ENCODE assay signal across 8 cellular contexts in genomic region chr11:65615950-65616574, GRCh38. TPM values are rescaled to one million over a fixed set of nuclear protein-coding genes. Genes with fewer than 3 reads are reported as not detected.
DNase-seq lines count a peak whose midpoint lies in the region; ATAC-seq and TF ChIP-seq lines count a peak whose summit lies in the region.

No MANE protein-coding gene starts in this region.

- H3K4me1 Mint-ChIP-seq in activated CD4-positive, alpha-beta T cell treated with anti-CD3 and anti-CD28 coated beads, Interleukin-2, amount 10 ng/mL, durations not matched to agents 24 days and 14 days, result peaks cover 30% of the 10 kb centered on the region
- peaks cover 20% of the 10 kb centered on the region for H3K4me1 Mint-ChIP-seq in T-helper 1 cell treated with Interleukin-12 subunit alpha and Interleukin-12 subunit beta and Interleukin-4 antibody, amounts not matched to agents 30 μg/mL and 1 μg/mL, for 36 hours (ENCODE audit: low read depth)
- peaks cover 22 to 31% of the 10 kb centered on the region in 2 donors for H3K4me1 Mint-ChIP-seq in natural killer cell treated with Interleukin-12 subunit alpha and Interleukin-12 subunit beta and Interleukin-15 and Interleukin-18, amount 100 ng/mL, for 72 hours (ENCODE audit: low read depth in 2 of 2)

- peak overlapping the region; percentile 97 for H3K4me3 Mint-ChIP-seq in activated CD4-positive, alpha-beta T cell treated with anti-CD3 and anti-CD28 coated beads, Interleukin-2, amount 10 ng/mL, durations not matched to agents 24 days and 14 days
- H3K4me3 Mint-ChIP-seq in T-helper 1 cell treated with Interleukin-12 subunit alpha and Interleukin-12 subunit beta and Interleukin-4 antibody, amounts not matched to agents 30 μg/mL and 1 μg/mL, for 36 hours, result peak overlapping the region; percentile 95
- H3K4me3 Mint-ChIP-seq in natural killer cell treated with Interleukin-12 subunit alpha and Interleukin-12 subunit beta and Interleukin-15 and Interleukin-18, amount 100 ng/mL, for 72 hours, result peak overlapping the region; percentile 98

- DNase-seq in activated CD4-positive, alpha-beta T cell treated with anti-CD3 and anti-CD28 coated beads, Interleukin-2, amount 10 ng/mL, durations not matched to agents 24 days and 14 days, result no peak
- DNase-seq in activated CD4-positive, alpha-beta T cell treated with anti-CD3 and anti-CD28 coated beads, Interleukin-2, amount 50 U/mL, for 4 hours, result no peak
- DNase-seq in epithelial cell of esophagus (ENCODE audit: low read depth) (no peak), pons (ENCODE audit: low spot score) (no peak)
- peak; percentile 81 for DNase-seq in natural killer cell treated with Interleukin-12 subunit alpha and Interleukin-12 subunit beta and Interleukin-15 and Interleukin-18, amount 100 ng/mL, for 72 hours (ENCODE audit: low spot score)

- H3K27ac Mint-ChIP-seq in activated CD4-positive, alpha-beta T cell treated with anti-CD3 and anti-CD28 coated beads, Interleukin-2, amount 10 ng/mL, durations not matched to agents 24 days and 14 days, result peak overlapping the region; percentile 91
- peak overlapping the region; percentile 77 for H3K27ac Mint-ChIP-seq in T-helper 1 cell treated with Interleukin-12 subunit alpha and Interleukin-12 subunit beta and Interleukin-4 antibody, amounts not matched to agents 30 μg/mL and 1 μg/mL, for 36 hours
- H3K27ac Mint-ChIP-seq in natural killer cell treated with Interleukin-12 subunit alpha and Interleukin-12 subunit beta and Interleukin-15 and Interleukin-18, amount 100 ng/mL, for 72 hours, result peak overlapping the region; percentile 75 to 92

- intact Hi-C loops in activated CD4-positive, alpha-beta T cell treated with anti-CD3 and anti-CD28 coated beads, Interleukin-2, amount 10 ng/mL, durations not matched to agents 24 days and 14 days (cut with micrococcal nuclease), result loop anchor here (1.0 to 2.0 kb wide), 9 partner anchors 22 to 386 kb away; partner anchors contain the start of genes BANF1, CFL1, EIF1AD and SIPA1

- H3K4me3 ChIP-seq in epithelial cell of esophagus (ENCODE audit: low read length), result peak overlapping the region; percentile 85

- H3K36me3 Mint-ChIP-seq in activated CD4-positive, alpha-beta T cell treated with anti-CD3 and anti-CD28 coated beads, Interleukin-2, amount 10 ng/mL, durations not matched to agents 24 days and 14 days (ENCODE audit: low read depth), result peaks cover 41% of the 10 kb centered on the region
- peaks cover 24% of the 10 kb centered on the region for H3K36me3 Mint-ChIP-seq in T-helper 1 cell treated with Interleukin-12 subunit alpha and Interleukin-12 subunit beta and Interleukin-4 antibody, amounts not matched to agents 30 μg/mL and 1 μg/mL, for 36 hours (ENCODE audit: low read depth)
- peaks cover 10% of the 10 kb centered on the region for H3K36me3 Mint-ChIP-seq in natural killer cell treated with Interleukin-12 subunit alpha and Interleukin-12 subunit beta and Interleukin-15 and Interleukin-18, amount 100 ng/mL, for 72 hours

- ATAC-seq in HG03025 (IDR thresholded peaks at IDR 0.05; ENCODE audit: low FRiP score, unreplicated experiment) (peak; percentile 3), GM21786 (IDR thresholded peaks at IDR 0.05; ENCODE audit: unreplicated experiment) (no peak)
- ATAC-seq in natural killer cell treated with Interleukin-12 subunit alpha and Interleukin-12 subunit beta and Interleukin-15 and Interleukin-18, amount 100 ng/mL, for 72 hours, result peak; percentile 15 to 17

- peaks cover 3% of the 10 kb centered on the region for H3K27me3 Mint-ChIP-seq in activated CD4-positive, alpha-beta T cell treated with anti-CD3 and anti-CD28 coated beads, Interleukin-2, amount 10 ng/mL, durations not matched to agents 24 days and 14 days
- H3K27me3 Mint-ChIP-seq in T-helper 1 cell treated with Interleukin-12 subunit alpha and Interleukin-12 subunit beta and Interleukin-4 antibody, amounts not matched to agents 30 μg/mL and 1 μg/mL, for 36 hours (ENCODE audit: low read depth), result peaks cover 3% of the 10 kb centered on the region
- no peaks in the 10 kb centered on the region for H3K27me3 Mint-ChIP-seq in natural killer cell treated with Interleukin-12 subunit alpha and Interleukin-12 subunit beta and Interleukin-15 and Interleukin-18, amount 100 ng/mL, for 72 hours

- no peaks in the 10 kb centered on the region for H3K9me3 Mint-ChIP-seq in activated CD4-positive, alpha-beta T cell treated with anti-CD3 and anti-CD28 coated beads, Interleukin-2, amount 10 ng/mL, durations not matched to agents 24 days and 14 days
- no peaks in the 10 kb centered on the region for H3K9me3 Mint-ChIP-seq in T-helper 1 cell treated with Interleukin-12 subunit alpha and Interleukin-12 subunit beta and Interleukin-4 antibody, amounts not matched to agents 30 μg/mL and 1 μg/mL, for 36 hours
- H3K9me3 Mint-ChIP-seq in natural killer cell treated with Interleukin-12 subunit alpha and Interleukin-12 subunit beta and Interleukin-15 and Interleukin-18, amount 100 ng/mL, for 72 hours, result no peaks in the 10 kb centered on the region

- no peak for TF ChIP-seq CTCF in epithelial cell of esophagus (IDR thresholded peaks at IDR 0.05; ENCODE audit: insufficient read depth, low read depth, low read length, missing control alignments)

RNA-seq across cellular contexts. Expression of gene PCNX3, which starts 0.5 kb away (rescaled TPM):
- 52.0 and 55.1 TPM in 2 replicates for total RNA-seq in activated CD4-positive, alpha-beta T cell treated with anti-CD3 and anti-CD28 coated beads, Interleukin-2, amount 10 ng/mL, durations not matched to agents 24 days and 14 days
- 10 to 100 TPM; 65.1 to 96.9 TPM for total RNA-seq in natural killer cell treated with Interleukin-12 subunit alpha and Interleukin-12 subunit beta and Interleukin-15 and Interleukin-18, amount 100 ng/mL, for 72 hours

RNA-seq across cellular contexts. Expression of gene MAP3K11, which starts 2.0 kb away (rescaled TPM):
- 89.1 and 90.7 TPM in 2 replicates for total RNA-seq in activated CD4-positive, alpha-beta T cell treated with anti-CD3 and anti-CD28 coated beads, Interleukin-2, amount 10 ng/mL, durations not matched to agents 24 days and 14 days
- total RNA-seq in natural killer cell treated with Interleukin-12 subunit alpha and Interleukin-12 subunit beta and Interleukin-15 and Interleukin-18, amount 100 ng/mL, for 72 hours, result 10 to 100 TPM; 81.1 to 83.3 TPM

RNA-seq across cellular contexts. Expression of gene KCNK7, which starts 20.5 kb away (rescaled TPM):
- 0.69 and 1.3 TPM in 2 replicates for total RNA-seq in activated CD4-positive, alpha-beta T cell treated with anti-CD3 and anti-CD28 coated beads, Interleukin-2, amount 10 ng/mL, durations not matched to agents 24 days and 14 days
- total RNA-seq in natural killer cell treated with Interleukin-12 subunit alpha and Interleukin-12 subunit beta and Interleukin-15 and Interleukin-18, amount 100 ng/mL, for 72 hours, result 1 to 10 TPM; 2.3 to 2.8 TPM

RNA-seq across cellular contexts. Expression of gene SIPA1, which starts 21.8 kb away (rescaled TPM):
- total RNA-seq in activated CD4-positive, alpha-beta T cell treated with anti-CD3 and anti-CD28 coated beads, Interleukin-2, amount 10 ng/mL, durations not matched to agents 24 days and 14 days, result 118 and 125 TPM in 2 replicates
- 100 to 1,000 TPM; 139 to 140 TPM for total RNA-seq in natural killer cell treated with Interleukin-12 subunit alpha and Interleukin-12 subunit beta and Interleukin-15 and Interleukin-18, amount 100 ng/mL, for 72 hours

RNA-seq across cellular contexts. Expression of gene EHBP1L1, which starts 40.2 kb away (rescaled TPM):
- total RNA-seq in activated CD4-positive, alpha-beta T cell treated with anti-CD3 and anti-CD28 coated beads, Interleukin-2, amount 10 ng/mL, durations not matched to agents 24 days and 14 days, result 167 and 173 TPM in 2 replicates
- 100 to 1,000 TPM; 156 to 188 TPM for total RNA-seq in natural killer cell treated with Interleukin-12 subunit alpha and Interleukin-12 subunit beta and Interleukin-15 and Interleukin-18, amount 100 ng/mL, for 72 hours
